ENCODE assay signal across 15 cellular contexts in the genomic region with DNA sequence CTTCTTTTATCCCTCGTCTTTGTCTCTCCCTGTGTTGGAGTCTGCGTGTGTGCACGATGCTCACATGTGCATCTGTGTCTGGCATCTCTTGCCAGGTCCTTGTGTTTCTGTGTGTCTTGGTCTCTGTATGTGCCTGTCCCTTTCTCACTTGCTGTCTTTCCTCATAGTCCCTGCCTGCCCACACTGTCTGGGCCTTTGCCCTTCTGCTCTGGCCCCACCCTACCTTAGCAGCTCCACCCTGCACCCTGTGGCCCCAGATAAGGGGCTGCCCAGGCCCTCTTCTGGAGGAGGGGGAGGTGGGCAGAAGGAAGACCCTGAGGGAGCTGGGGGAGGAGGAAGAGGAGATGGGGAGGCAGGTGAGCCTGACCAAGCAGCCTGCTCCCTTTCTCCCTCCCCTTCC. TPM values are rescaled to one million over a fixed set of nuclear protein-coding genes. Genes with fewer than 3 reads are reported as not detected.
A peak's percentile ranks its signal among the peaks of the same experiment; 100 is the strongest.
DNase-seq lines count a peak whose midpoint lies in the region; ATAC-seq and TF ChIP-seq lines count a peak whose summit lies in the region.
"Had no signal": no experiment of that assay in that cellular context is flagged by ENCODE, and none has a peak within 500 bp of the region (broad histone marks: within the 10 kb centered on the region; RNA-seq: fewer than 3 reads in every experiment).

No MANE protein-coding gene starts in this region.

- H3K36me3 Mint-ChIP-seq in activated CD4-positive, alpha-beta T cell treated with anti-CD3 and anti-CD28 coated beads, Interleukin-2, amount 10 ng/mL, durations not matched to agents 7 days and 5 days (ENCODE audit: low read depth) = peaks cover 37% of the 10 kb centered on the region
- peaks cover 95% of the 10 kb centered on the region for H3K36me3 Mint-ChIP-seq in activated T-helper 17 cell treated with anti-CD3 and anti-CD28 coated beads, Interleukin-2, amount 50 U/mL, for 72 hours (ENCODE audit: low read depth)
- peaks cover 0 to 9% (median 4%) of the 10 kb centered on the region in 3 donors for H3K36me3 Mint-ChIP-seq in immature natural killer cell
- peaks cover 44 to 68% of the 10 kb centered on the region in 2 donors for H3K36me3 Mint-ChIP-seq in stimulated activated naive B cell treated with anti-CD40 and anti-IgM and Interleukin-4, amounts not matched to agents 10 μg/mL and 1 μg/mL and 100 μg/mL, for 72 hours

- peaks cover 33% of the 10 kb centered on the region for H3K4me1 Mint-ChIP-seq in activated CD4-positive, alpha-beta T cell treated with anti-CD3 and anti-CD28 coated beads, Interleukin-2, amount 10 ng/mL, durations not matched to agents 7 days and 5 days
- peaks cover 16% of the 10 kb centered on the region for H3K4me1 Mint-ChIP-seq in activated T-helper 17 cell treated with anti-CD3 and anti-CD28 coated beads, Interleukin-2, amount 50 U/mL, for 72 hours
- H3K4me1 Mint-ChIP-seq in immature natural killer cell = peaks cover 43 to 47% of the 10 kb centered on the region in 2 donors
- H3K4me1 Mint-ChIP-seq in stimulated activated naive B cell treated with anti-CD40 and anti-IgM and Interleukin-4, amounts not matched to agents 10 μg/mL and 1 μg/mL and 100 μg/mL, for 72 hours = peaks cover 46 to 75% of the 10 kb centered on the region in 2 donors

- peak overlapping the region; percentile 57 for H3K4me3 Mint-ChIP-seq in activated CD4-positive, alpha-beta T cell treated with anti-CD3 and anti-CD28 coated beads, Interleukin-2, amount 10 ng/mL, durations not matched to agents 7 days and 5 days
- H3K4me3 Mint-ChIP-seq in activated T-helper 17 cell treated with anti-CD3 and anti-CD28 coated beads, Interleukin-2, amount 50 U/mL, for 72 hours = peak overlapping the region; percentile 94
- peak overlapping the region; percentile 58 to 88 (median 69) for H3K4me3 Mint-ChIP-seq in immature natural killer cell
- peak overlapping the region; percentile 88 to 90 for H3K4me3 Mint-ChIP-seq in stimulated activated naive B cell treated with anti-CD40 and anti-IgM and Interleukin-4, amounts not matched to agents 10 μg/mL and 1 μg/mL and 100 μg/mL, for 72 hours

- no peak overlapping the region for H3K56ac ChIP-seq in mesendoderm (ENCODE audit: low read length)

- H3K4me1 ChIP-seq in mesendoderm (ENCODE audit: control insufficient read depth, low read depth, low read length) (peaks cover 2% of the 10 kb centered on the region), thyroid gland (peaks cover 17 to 33% of the 10 kb centered on the region in 2 donors)

- H3K23ac ChIP-seq in mesendoderm (ENCODE audit: low read length) = no peak overlapping the region

- H2BK5ac ChIP-seq in mesendoderm (ENCODE audit: low read length) = no peak overlapping the region

- no peak overlapping the region for H2AK5ac ChIP-seq in mesendoderm (ENCODE audit: low read length)

- no peak overlapping the region for H3K4me2 ChIP-seq in mesendoderm (ENCODE audit: low read length)

- H3K27me3 ChIP-seq in mesendoderm (ENCODE audit: insufficient read depth, low read length, poor library complexity) (no peaks in the 10 kb centered on the region), thyroid gland (no peaks in the 10 kb centered on the region)
- H3K27me3 ChIP-seq: SJSA1 had no signal

- H3K4me3 ChIP-seq in mesendoderm (ENCODE audit: low read length) (no peak overlapping the region), thyroid gland (replicated peaks in 1 of 3) (no peak overlapping the region)
- H3K4me3 ChIP-seq: lung, SJSA1 had no signal

- H3K79me1 ChIP-seq in mesendoderm (ENCODE audit: low read length) = no peaks in the 10 kb centered on the region

- H3K79me2 ChIP-seq in mesendoderm (ENCODE audit: control insufficient read depth, insufficient read depth, low read length) = no peaks in the 10 kb centered on the region

- H3K9ac ChIP-seq in mesendoderm (ENCODE audit: low read length) = no peak overlapping the region

- no CpG with 5 or more reads among the region's 3 CpGs for WGBS in mesendoderm (ENCODE audit: extremely low coverage, insufficient coverage, low lambda C conversion rate)
- WGBS in thyroid gland, 2 donors = 69 to 90% methylated on average over 3 of the region's 3 CpGs

- intact Hi-C loops in thyroid gland (cut with DNase I) = no loop called here

- no peak overlapping the region for H3K27ac Mint-ChIP-seq in activated CD4-positive, alpha-beta T cell treated with anti-CD3 and anti-CD28 coated beads, Interleukin-2, amount 10 ng/mL, durations not matched to agents 7 days and 5 days
- H3K27ac Mint-ChIP-seq in activated T-helper 17 cell treated with anti-CD3 and anti-CD28 coated beads, Interleukin-2, amount 50 U/mL, for 72 hours = peak overlapping the region; percentile 89
- peak overlapping the region; percentile 47 to 89 (median 80) for H3K27ac Mint-ChIP-seq in immature natural killer cell
- peak overlapping the region; percentile 96 for H3K27ac Mint-ChIP-seq in stimulated activated naive B cell treated with anti-CD40 and anti-IgM and Interleukin-4, amounts not matched to agents 10 μg/mL and 1 μg/mL and 100 μg/mL, for 72 hours

- POLR2A ChIA-PET in activated CD4-positive, alpha-beta T cell treated with anti-CD3 and anti-CD28 coated beads, Interleukin-2, amount 10 ng/mL, durations not matched to agents 7 days and 5 days (lab: Charles Lee) = no interaction called here

- H3K27ac ChIP-seq in mesendoderm (ENCODE audit: low read depth, low read length) (no peak overlapping the region), thyroid gland (no peak overlapping the region)
- H3K27ac ChIP-seq: SJSA1 had no signal

- no peak for TF ChIP-seq POLR2A in thyroid gland (IDR thresholded peaks at IDR 0.05)

- H2BK120ac ChIP-seq in mesendoderm (ENCODE audit: low read depth, low read length) = no peak overlapping the region

- TF ChIP-seq CTCF in thyroid gland (IDR thresholded peaks at IDR 0.05) = no peak

- H3K9me3 Mint-ChIP-seq in activated CD4-positive, alpha-beta T cell treated with anti-CD3 and anti-CD28 coated beads, Interleukin-2, amount 10 ng/mL, durations not matched to agents 7 days and 5 days = no peaks in the 10 kb centered on the region
- no peaks in the 10 kb centered on the region for H3K9me3 Mint-ChIP-seq in activated T-helper 17 cell treated with anti-CD3 and anti-CD28 coated beads, Interleukin-2, amount 50 U/mL, for 72 hours
- H3K9me3 Mint-ChIP-seq in immature natural killer cell = no peaks in the 10 kb centered on the region
- H3K9me3 Mint-ChIP-seq in stimulated activated naive B cell treated with anti-CD40 and anti-IgM and Interleukin-4, amounts not matched to agents 10 μg/mL and 1 μg/mL and 100 μg/mL, for 72 hours = no peaks in the 10 kb centered on the region

- H4K5ac ChIP-seq in mesendoderm (ENCODE audit: low read length) = no peak overlapping the region

- ATAC-seq in activated T-helper 17 cell treated with anti-CD3 and anti-CD28 coated beads, Interleukin-2, amount 50 U/mL, for 72 hours (replicated peaks) = no peak
- ATAC-seq in stimulated activated naive B cell treated with anti-CD40 and anti-IgM and Interleukin-4, amounts not matched to agents 10 μg/mL and 1 μg/mL and 100 μg/mL, for 72 hours (replicated peaks) = no peak
- ATAC-seq: right cardiac atrium had no signal

- H3K9me3 ChIP-seq in thyroid gland = no peaks in the 10 kb centered on the region
- H3K9me3 ChIP-seq: SJSA1 had no signal

- H3K36me3 ChIP-seq in mesendoderm (ENCODE audit: control insufficient read depth, insufficient read depth, low read length) = no peaks in the 10 kb centered on the region
- peaks cover 3 to 5% of the 10 kb centered on the region in 2 donors for H3K36me3 ChIP-seq in thyroid gland

- H3K4ac ChIP-seq in mesendoderm (ENCODE audit: low read depth, low read length) = no peak overlapping the region

- H4K8ac ChIP-seq in mesendoderm (ENCODE audit: low read depth, low read length) = no peak overlapping the region

- CTCF ChIA-PET in activated CD4-positive, alpha-beta T cell treated with anti-CD3 and anti-CD28 coated beads, Interleukin-2, amount 10 ng/mL, durations not matched to agents 7 days and 5 days (lab: Charles Lee) = interaction anchor here (0.8 to 2.5 kb wide), 4 partner anchors 10 to 38 kb away, joined by 3 to 11 read pairs (median 4); no protein-coding TSS in a partner anchor

- DNase-seq in activated CD4-positive, alpha-beta T cell treated with anti-CD3 and anti-CD28 coated beads, Interleukin-2, amount 10 ng/mL, durations not matched to agents 7 days and 5 days = no peak
- DNase-seq in activated CD4-positive, alpha-beta T cell treated with anti-CD3 and anti-CD28 coated beads, Interleukin-2, amount 50 U/mL, for 1 hour = no peak
- DNase-seq in immature natural killer cell (no peak), mesendoderm (no peak), thyroid gland (no peak)
- no peak for DNase-seq in stimulated activated naive B cell treated with anti-CD40 and anti-IgM and Interleukin-4, amounts not matched to agents 10 μg/mL and 1 μg/mL and 100 μg/mL, for 72 hours
- no peak for DNase-seq in NK-92 treated with Interleukin-12 subunit alpha and Interleukin-12 subunit beta, amount 100 ng/mL, for 24 hours (lab: John Stamatoyannopoulos, UW)
- DNase-seq: activated CD4-positive, alpha-beta T cell treated with anti-CD3 and anti-CD28 coated beads for 4 hours; DMS79; NCI-H146; NCI-H82 had no signal

- no peaks in the 10 kb centered on the region for H3K27me3 Mint-ChIP-seq in activated CD4-positive, alpha-beta T cell treated with anti-CD3 and anti-CD28 coated beads, Interleukin-2, amount 10 ng/mL, durations not matched to agents 7 days and 5 days
- H3K27me3 Mint-ChIP-seq in activated T-helper 17 cell treated with anti-CD3 and anti-CD28 coated beads, Interleukin-2, amount 50 U/mL, for 72 hours = no peaks in the 10 kb centered on the region
- H3K27me3 Mint-ChIP-seq in immature natural killer cell (ENCODE audit: low read depth in 3 of 3) = peaks cover 12 to 27% (median 13%) of the 10 kb centered on the region in 3 donors
- H3K27me3 Mint-ChIP-seq in stimulated activated naive B cell treated with anti-CD40 and anti-IgM and Interleukin-4, amounts not matched to agents 10 μg/mL and 1 μg/mL and 100 μg/mL, for 72 hours = no peaks in the 10 kb centered on the region

- no peak overlapping the region for H3K18ac ChIP-seq in mesendoderm (ENCODE audit: low read length)

- H2BK15ac ChIP-seq in mesendoderm (replicated peaks; ENCODE audit: low read depth) = no peak overlapping the region

RNA-seq across cellular contexts. Expression of a gene that starts 2.8 kb away (rescaled TPM):
- total RNA-seq in activated CD4-positive, alpha-beta T cell treated with anti-CD3 and anti-CD28 coated beads, Interleukin-2, amount 10 ng/mL, durations not matched to agents 7 days and 5 days = 10 to 100 TPM; 69.2 to 96.7 TPM
- total RNA-seq in activated T-helper 17 cell treated with anti-CD3 and anti-CD28 coated beads, Interleukin-2, amount 50 U/mL, for 72 hours = 100 to 1,000 TPM; 126 to 167 TPM
- polyA plus RNA-seq in immature natural killer cell = 10 to 100 TPM; 14.8 to 19.3 (median 17.7) TPM
- 1.5 TPM for polyA plus RNA-seq in mesendoderm (2013, experiment 1 of 2)
- polyA plus RNA-seq in mesendoderm (2013, experiment 2 of 2) = 2.7 TPM
- total RNA-seq in thyroid gland = 10 to 100 TPM in 2 of 4 donors, 1 to 10 TPM in 2; 8.6 to 18.8 (median 12.0) TPM

RNA-seq across cellular contexts. Expression of a gene that starts 6.3 kb away (rescaled TPM):
- total RNA-seq in activated CD4-positive, alpha-beta T cell treated with anti-CD3 and anti-CD28 coated beads, Interleukin-2, amount 10 ng/mL, durations not matched to agents 7 days and 5 days = 10 to 100 TPM; 34.1 to 42.1 TPM
- total RNA-seq in activated T-helper 17 cell treated with anti-CD3 and anti-CD28 coated beads, Interleukin-2, amount 50 U/mL, for 72 hours = 10 to 100 TPM; 39.0 to 42.2 TPM
- polyA plus RNA-seq in immature natural killer cell = 100 to 1,000 TPM in 2 of 3 donors, 10 to 100 TPM in 1; 98.6 to 173 (median 158) TPM
- polyA plus RNA-seq in mesendoderm (2013, experiment 1 of 2) = 17.5 TPM
- polyA plus RNA-seq in mesendoderm (2013, experiment 2 of 2) = 17.1 TPM
- 10 to 100 TPM; 26.9 to 55.5 (median 43.2) TPM for total RNA-seq in thyroid gland

RNA-seq across cellular contexts. Expression of a gene that starts 8.4 kb away (rescaled TPM):
- total RNA-seq in activated CD4-positive, alpha-beta T cell treated with anti-CD3 and anti-CD28 coated beads, Interleukin-2, amount 10 ng/mL, durations not matched to agents 7 days and 5 days = 10 to 100 TPM; 32.4 to 35.4 TPM
- 10 to 100 TPM; 30.3 to 49.4 TPM for total RNA-seq in activated T-helper 17 cell treated with anti-CD3 and anti-CD28 coated beads, Interleukin-2, amount 50 U/mL, for 72 hours
- polyA plus RNA-seq in immature natural killer cell = 100 to 1,000 TPM in 2 of 3 donors, 10 to 100 TPM in 1; 100.0 to 138 (median 117) TPM
- 110 TPM for polyA plus RNA-seq in mesendoderm (2013, experiment 1 of 2)
- polyA plus RNA-seq in mesendoderm (2013, experiment 2 of 2) = 113 TPM
- 10 to 100 TPM; 28.2 to 79.1 (median 41.3) TPM for total RNA-seq in thyroid gland

RNA-seq across cellular contexts. Expression of a gene that starts 16.9 kb away (rescaled TPM):
- 1 to 10 TPM in 1 of 2 experiments, under 1 TPM in 1; 1.00 to 3.3 TPM for total RNA-seq in activated CD4-positive, alpha-beta T cell treated with anti-CD3 and anti-CD28 coated beads, Interleukin-2, amount 10 ng/mL, durations not matched to agents 7 days and 5 days
- total RNA-seq in activated T-helper 17 cell treated with anti-CD3 and anti-CD28 coated beads, Interleukin-2, amount 50 U/mL, for 72 hours = under 1 TPM; 0.52 to 0.79 TPM
- not detected for polyA plus RNA-seq in immature natural killer cell
- not detected for polyA plus RNA-seq in mesendoderm (2013, experiment 1 of 2)
- 0.04 TPM for polyA plus RNA-seq in mesendoderm (2013, experiment 2 of 2)
- 1 to 10 TPM in 1 of 4 donors, not detected in 3; 1.2 TPM for total RNA-seq in thyroid gland

RNA-seq across cellular contexts. Expression of a gene that starts 20.5 kb away (rescaled TPM):
- 10 to 100 TPM; 80.2 to 92.5 TPM for total RNA-seq in activated CD4-positive, alpha-beta T cell treated with anti-CD3 and anti-CD28 coated beads, Interleukin-2, amount 10 ng/mL, durations not matched to agents 7 days and 5 days
- total RNA-seq in activated T-helper 17 cell treated with anti-CD3 and anti-CD28 coated beads, Interleukin-2, amount 50 U/mL, for 72 hours = 100 to 1,000 TPM in 1 of 2 donors, 10 to 100 TPM in 1; 54.3 to 124 TPM
- 10 to 100 TPM in 2 of 3 donors, 1 to 10 TPM in 1; 3.3 to 21.0 (median 14.5) TPM for polyA plus RNA-seq in immature natural killer cell
- 4.6 TPM for polyA plus RNA-seq in mesendoderm (2013, experiment 1 of 2)
- polyA plus RNA-seq in mesendoderm (2013, experiment 2 of 2) = 3.8 TPM
- total RNA-seq in thyroid gland = 100 to 1,000 TPM; 195 to 277 (median 222) TPM
